9 cellular contexts compared by ENCODE assay signal in the genomic region with DNA sequence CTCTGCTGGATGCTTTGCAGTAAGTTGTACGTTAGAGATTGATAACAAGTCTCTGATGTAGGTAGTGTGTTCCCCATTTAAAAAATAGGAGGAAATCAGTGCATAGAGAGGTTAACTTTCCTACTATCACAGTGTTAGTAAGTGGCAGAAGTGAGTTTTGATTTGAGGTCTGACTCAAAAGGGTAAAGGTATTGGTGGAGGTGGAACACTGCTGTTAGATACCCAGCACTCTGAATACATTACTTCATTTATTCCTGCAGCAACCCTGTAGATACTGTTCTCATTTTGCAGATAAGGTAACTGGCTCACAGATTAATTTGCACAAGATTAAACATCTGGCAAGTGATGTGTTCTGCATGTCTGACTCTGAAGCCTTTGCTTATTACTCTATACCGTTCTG. TPM values are rescaled to one million over a fixed set of nuclear protein-coding genes. Genes with fewer than 3 reads are reported as not detected.
DNase-seq lines count a peak whose midpoint lies in the region; FAIRE-seq and TF ChIP-seq lines count a peak whose summit lies in the region.
"Had no signal": no experiment of that assay in that cellular context is flagged by ENCODE, and none has a peak within 500 bp of the region (broad histone marks: within the 10 kb centered on the region; RNA-seq: fewer than 3 reads in every experiment).

No MANE protein-coding gene starts in this region.

- no peaks in the 10 kb centered on the region for H4K20me1 ChIP-seq in MM.1S (ENCODE audit: insufficient read depth, low read length)

- H2AFZ ChIP-seq in MM.1S (ENCODE audit: low read length) (no peak overlapping the region), parathyroid adenoma (no peak overlapping the region)

- H3K27me3 ChIP-seq in MM.1S (replicated peaks; ENCODE audit: insufficient read depth, low read length) (no peaks in the 10 kb centered on the region), parathyroid adenoma (ENCODE audit: control insufficient read depth, insufficient read depth, low read length) (no peaks in the 10 kb centered on the region)

- no peaks in the 10 kb centered on the region for H3K9me3 Mint-ChIP-seq in endothelial cell (ENCODE audit: unreplicated experiment)

- H3K36me3 Mint-ChIP-seq in endothelial cell (ENCODE audit: low read depth, unreplicated experiment) = peaks cover 7% of the 10 kb centered on the region

- H3K4me3 ChIP-seq in MM.1S (ENCODE audit: low read length) (no peak overlapping the region), parathyroid adenoma (ENCODE audit: low read depth, low read length) (no peak overlapping the region)

- no peaks in the 10 kb centered on the region for H3K36me3 ChIP-seq in MM.1S (replicated peaks; ENCODE audit: insufficient read depth, low read length)
- H3K36me3 ChIP-seq in parathyroid adenoma (ENCODE audit: control insufficient read depth, insufficient read depth, low read length) = no peaks in the 10 kb centered on the region

- H3K27ac ChIP-seq in MM.1S (ENCODE audit: low read length) (no peak overlapping the region), parathyroid adenoma (no peak overlapping the region)

- no peaks in the 10 kb centered on the region for H3K9me2 ChIP-seq in MM.1S (replicated peaks; ENCODE audit: insufficient read depth, low read length)

- peak; percentile 55 for FAIRE-seq in D721Med (lab: Jason Lieb, UNC)

- H3K9me3 ChIP-seq in MM.1S (replicated peaks; ENCODE audit: insufficient read depth, low read length) = no peaks in the 10 kb centered on the region
- H3K9me3 ChIP-seq in parathyroid adenoma (ENCODE audit: control insufficient read depth, low read length) = no peaks in the 10 kb centered on the region

- H3K4me2 ChIP-seq in MM.1S (ENCODE audit: low read depth, low read length) (peak overlapping the region; percentile 91), parathyroid adenoma (ENCODE audit: low read length) (peak overlapping the region; percentile 73)

- TF ChIP-seq CTCF in D721Med (IDR thresholded peaks at IDR 0.05; ENCODE audit: insufficient read depth, missing control alignments) (no peak), MM.1S (IDR thresholded peaks at IDR 0.05; ENCODE audit: low read length) (no peak), endothelial cell (IDR thresholded peaks at IDR 0.05; ENCODE audit: unreplicated experiment) (no peak), parathyroid adenoma (IDR thresholded peaks at IDR 0.05) (no peak)

- H3K4me1 ChIP-seq in MM.1S (ENCODE audit: low read length) = peaks cover 35% of the 10 kb centered on the region
- H3K4me1 ChIP-seq in parathyroid adenoma = no peaks in the 10 kb centered on the region

- peaks cover 25% of the 10 kb centered on the region for H3K4me1 Mint-ChIP-seq in endothelial cell (ENCODE audit: unreplicated experiment)

- peak overlapping the region; percentile 96 for H3K4me3 Mint-ChIP-seq in endothelial cell (ENCODE audit: unreplicated experiment)

- peaks cover 10% of the 10 kb centered on the region for H3K27me3 Mint-ChIP-seq in endothelial cell (ENCODE audit: unreplicated experiment)

- no peak overlapping the region for H3K27ac Mint-ChIP-seq in endothelial cell (ENCODE audit: unreplicated experiment)

- H3F3A ChIP-seq in MM.1S (ENCODE audit: insufficient read depth, low read length) = peaks cover 20% of the 10 kb centered on the region

- H3K79me2 ChIP-seq in MM.1S (ENCODE audit: low read length) (peaks cover 51% of the 10 kb centered on the region), parathyroid adenoma (peaks cover 15% of the 10 kb centered on the region)

- DNase-seq in D721Med (ENCODE audit: insufficient read length, low spot score) = no peak
- DNase-seq in MM.1S = no peak
- no peak for DNase-seq in endothelial cell (ENCODE audit: low spot score)
- no peak for DNase-seq in dedifferentiated amniotic fluid mesenchymal stem cell (ENCODE audit: extremely low spot score)
- no peak for DNase-seq in activated CD4-positive, alpha-beta T cell treated with anti-CD3 and anti-CD28 coated beads for 1 hour
- no peak for DNase-seq in NCI-H1105 (lab: John Stamatoyannopoulos, UW)
- no peak for DNase-seq in NCI-H1048 (lab: John Stamatoyannopoulos, UW)
- DNase-seq: islet precursor cell had no signal

- no peak overlapping the region for H3K9ac ChIP-seq in MM.1S (ENCODE audit: low read length)
- no peak overlapping the region for H3K9ac ChIP-seq in parathyroid adenoma

RNA-seq across cellular contexts. Expression of gene CAMSAP2, which starts 3.1 kb away (rescaled TPM):
- 39.5 TPM for total RNA-seq in endothelial cell (ENCODE audit: unreplicated experiment)
